In genomic region chr12:124917135-124917840, GRCh38 we compare ENCODE assay signal across 8 cellular contexts. TPM values are rescaled to one million over a fixed set of nuclear protein-coding genes. Genes with fewer than 3 reads are reported as not detected.
DNase-seq lines count a peak whose midpoint lies in the region; TF ChIP-seq lines count a peak whose summit lies in the region.

No MANE protein-coding gene starts in this region.

- H3K4me3 ChIP-seq in NT2/D1 (ENCODE audit: insufficient read length, low read depth) (peak overlapping the region; percentile 31), cardiac muscle cell (peak overlapping the region; percentile 18), prostate gland (peak overlapping the region; percentile 17 to 28), vagina (peak overlapping the region; percentile 78 to 98)

- H3K4me1 ChIP-seq in NT2/D1 (ENCODE audit: insufficient read depth, insufficient read length): peaks cover 9% of the 10 kb centered on the region
- H3K4me1 ChIP-seq in cardiac muscle cell (ENCODE audit: low read depth): peaks cover 40% of the 10 kb centered on the region
- peaks cover 4% of the 10 kb centered on the region for H3K4me1 ChIP-seq in prostate gland (replicated peaks)
- peaks cover 73% of the 10 kb centered on the region for H3K4me1 ChIP-seq in vagina

- H3K9me3 ChIP-seq in NT2/D1 (ENCODE audit: insufficient read depth, low read length) (no peaks in the 10 kb centered on the region), cardiac muscle cell (ENCODE audit: low read depth) (no peaks in the 10 kb centered on the region), prostate gland (no peaks in the 10 kb centered on the region), vagina (no peaks in the 10 kb centered on the region)

- peak; percentile 51 for TF ChIP-seq POLR2A in prostate gland (IDR thresholded peaks at IDR 0.05)
- peak in 1 of 2 donors; percentile 77 for TF ChIP-seq POLR2A in vagina (IDR thresholded peaks at IDR 0.05)

- intact Hi-C loops in prostate gland (cut with DNase I): no loop called here
- intact Hi-C loops in vagina (cut with DNase I): no loop called here

- under 1% methylated on average over 19 of the region's 19 CpGs for WGBS in prostate gland

- no peaks in the 10 kb centered on the region for H3K27me3 ChIP-seq in NT2/D1 (ENCODE audit: insufficient read depth, insufficient read length)
- H3K27me3 ChIP-seq in cardiac muscle cell: no peaks in the 10 kb centered on the region
- H3K27me3 ChIP-seq in prostate gland (replicated peaks; ENCODE audit: insufficient read depth): no peaks in the 10 kb centered on the region
- no peaks in the 10 kb centered on the region for H3K27me3 ChIP-seq in vagina

- TF ChIP-seq CTCF in cardiac muscle cell (IDR thresholded peaks at IDR 0.05; ENCODE audit: low read depth, low read length) (no peak), prostate gland (IDR thresholded peaks at IDR 0.05) (peak in 1 of 4 experiments; percentile 18), vagina (IDR thresholded peaks at IDR 0.05) (peak in 1 of 3 experiments; percentile 20)

- in situ Hi-C loops in G401 (cut with HindIII; ENCODE audit: low sequenced_read_pairs): no loop called here

- peak overlapping the region; percentile 98 for H3K27ac ChIP-seq in cardiac muscle cell
- H3K27ac ChIP-seq in prostate gland: peak overlapping the region; percentile 99 to 100
- H3K27ac ChIP-seq in vagina: peak overlapping the region; percentile 100

- H3K9ac ChIP-seq in NT2/D1 (ENCODE audit: insufficient read length, low read depth): peak overlapping the region; percentile 99

- DNase-seq in G401 (ENCODE audit: low spot score): peak; percentile 99
- DNase-seq in HCEC 1CT: peak; percentile 100
- peak; percentile 98 for DNase-seq in NT2/D1 (ENCODE audit: low read depth, low spot score)
- peak; percentile 91 for DNase-seq in activated naive CD4-positive, alpha-beta T cell treated with anti-CD3 and anti-CD28 coated beads, Interleukin-2, amount 50 U/mL, for 16 hours
- DNase-seq in cardiac muscle cell (ENCODE audit: low read depth in 1 of 2, low spot score in 1 of 2): peak; percentile 97 to 100
- DNase-seq in prostate gland (ENCODE audit: low spot score): peak; percentile 98
- DNase-seq in vagina (ENCODE audit: extremely low spot score in 2 of 2): peak; percentile 99 to 100
- no peak for DNase-seq in NCI-H526 (lab: John Stamatoyannopoulos, UW)

- H3K36me3 ChIP-seq in NT2/D1 (ENCODE audit: insufficient read depth, insufficient read length, low read length) (peaks cover 17% of the 10 kb centered on the region), cardiac muscle cell (no peaks in the 10 kb centered on the region), prostate gland (no peaks in the 10 kb centered on the region), vagina (peaks cover 0 to 13% of the 10 kb centered on the region in 2 donors)

RNA-seq across cellular contexts. Expression of gene UBC, which starts 2.8 kb away (rescaled TPM):
- 869 and 1,083 TPM in 2 replicates for total RNA-seq in G401 (2014; rRNA removed; shearing (Covaris generic))
- 831 and 1,139 TPM in 2 replicates for total RNA-seq in cardiac muscle cell
- 897 and 1,281 TPM in 2 replicates for polyA plus RNA-seq in cardiac muscle cell
- 1,000 to 10,000 TPM in 1 of 2 donors, 100 to 1,000 TPM in 1; 854 to 1,154 TPM for total RNA-seq in prostate gland
- total RNA-seq in vagina: 2,671 TPM

RNA-seq across cellular contexts. Expression of gene SCARB1, which starts 53.6 kb away (rescaled TPM):
- 106 and 107 TPM in 2 replicates for total RNA-seq in G401 (2014; rRNA removed; shearing (Covaris generic))
- total RNA-seq in cardiac muscle cell (37.7 and 37.9 TPM in 2 replicates), prostate gland (10 to 100 TPM; 28.0 to 44.4 TPM), vagina (20.6 TPM)
- 42.5 and 46.3 TPM in 2 replicates for polyA plus RNA-seq in cardiac muscle cell

Comparison
In these comparisons a context has a peak if more than half of its experiments do, and no peak if none do; other contexts are left out.
1. DNase-seq: peak in G401 (single experiment), HCEC 1CT (single experiment), NT2/D1 (single experiment), activated naive CD4-positive, alpha-beta T cell treated with anti-CD3 and anti-CD28 coated beads, Interleukin-2, amount 50 U/mL, for 16 hours (single experiment), cardiac muscle cell (2 of 2), prostate gland (single experiment) and vagina (2 of 2); none in NCI-H526 (0 of 2).
2. H3K4me3 ChIP-seq: peak in every context shown above with its lines; median percentile 88 in vagina; 31 in NT2/D1; 22 in prostate gland; 18 in cardiac muscle cell.
3. Peak in every context shown above with its lines, with median percentiles within 50 percentile points of each other: H3K27ac ChIP-seq.